In the genomic region with DNA sequence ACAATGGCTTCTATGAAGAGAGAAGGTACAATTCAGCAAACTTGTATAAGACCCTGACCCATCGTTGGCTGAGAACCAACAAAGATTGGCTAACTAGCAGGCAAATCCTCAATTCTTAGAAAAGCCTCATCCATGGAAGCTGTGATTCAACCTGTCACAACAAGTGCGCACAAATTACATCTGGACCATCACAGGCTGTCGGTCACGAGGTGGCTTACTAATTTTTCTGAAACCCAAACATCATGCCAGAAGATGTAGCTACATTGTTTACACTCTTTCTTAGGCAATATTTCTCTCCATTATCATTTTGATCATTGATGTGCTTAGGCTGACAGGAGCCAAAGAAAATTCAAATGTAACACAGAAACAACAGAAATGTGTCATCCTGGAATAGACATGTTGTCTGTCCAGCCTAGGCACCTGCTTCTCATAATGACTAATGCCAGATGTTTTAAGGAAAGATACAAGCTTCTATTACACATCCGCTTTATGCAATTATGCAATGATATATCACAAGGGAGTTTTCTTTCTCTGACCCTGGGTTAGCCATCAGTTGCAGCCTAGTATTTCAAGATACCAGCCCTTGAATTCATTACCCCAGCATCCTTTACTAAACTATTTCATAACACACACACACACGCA, we compare ENCODE assay signal across 23 cellular contexts.
DNase-seq lines count a peak whose midpoint lies in the region; ATAC-seq, FAIRE-seq and TF ChIP-seq lines count a peak whose summit lies in the region.
"Had no signal": no experiment of that assay in that cellular context is flagged by ENCODE, and none has a peak within 500 bp of the region (broad histone marks: within the 10 kb centered on the region; RNA-seq: fewer than 3 reads in every experiment).

No MANE protein-coding gene starts in this region.

- in situ Hi-C loops in IMR-90 (cut with MboI; ENCODE audit: low sequenced_read_pairs) = no loop called here

- H3K9me3 ChIP-seq in IMR-90 (ENCODE audit: control insufficient read depth, insufficient read depth, low read length) = no peaks in the 10 kb centered on the region
- H3K9me3 ChIP-seq in CD8-positive, alpha-beta T cell (ENCODE audit: low read length) = no peaks in the 10 kb centered on the region
- H3K9me3 ChIP-seq: sigmoid colon, suprapubic skin had no signal

- no peak for ATAC-seq in IMR-90 (ENCODE audit: low read depth)
- ATAC-seq in CD8-positive, alpha-beta T cell = no peak
- ATAC-seq: activated CD8-positive, alpha-beta T cell treated with anti-CD3 and anti-CD28 coated beads, Interleukin-2, amount 10 ng/mL, durations not matched to agents 7 days and 5 days had no signal

- no peak overlapping the region for H3K27ac Mint-ChIP-seq in CD8-positive, alpha-beta T cell
- H3K27ac Mint-ChIP-seq: activated CD8-positive, alpha-beta T cell treated with anti-CD3 and anti-CD28 coated beads, Interleukin-2, amount 10 ng/mL, durations not matched to agents 7 days and 5 days; CD4-positive, alpha-beta T cell; memory B cell; naive B cell had no signal

- no peaks in the 10 kb centered on the region for H3K79me1 ChIP-seq in IMR-90 (ENCODE audit: low read depth in 1 of 2, low read length in 2 of 2)

- H2AK5ac ChIP-seq in IMR-90 (ENCODE audit: low read depth, low read length) = no peak overlapping the region

- H4K20me1 ChIP-seq in IMR-90 (ENCODE audit: insufficient read depth, low read length) = no peaks in the 10 kb centered on the region

- no peaks in the 10 kb centered on the region for H3K9me3 Mint-ChIP-seq in CD8-positive, alpha-beta T cell
- H3K9me3 Mint-ChIP-seq: memory B cell had no signal

- POLR2A ChIA-PET in IMR-90 (lab: Charles Lee; ENCODE audit: unreplicated experiment) = interaction anchor here (0.7 kb wide), 1 partner anchor 10 kb away, joined by 3 read pairs; no protein-coding TSS in a partner anchor
- POLR2A ChIA-PET in CD8-positive, alpha-beta T cell (lab: Charles Lee) = no interaction called here

- H3K9me1 ChIP-seq in IMR-90 (ENCODE audit: insufficient read depth, low read length) = no peaks in the 10 kb centered on the region

- H3K27me3 Mint-ChIP-seq in CD8-positive, alpha-beta T cell (ENCODE audit: low read depth) = no peaks in the 10 kb centered on the region
- H3K27me3 Mint-ChIP-seq: CD4-positive, alpha-beta T cell; memory B cell; naive B cell had no signal

- no peak for TF ChIP-seq RAD21 in IMR-90 (IDR thresholded peaks at IDR 0.05; ENCODE audit: low read length)

- no peak overlapping the region for H3K23ac ChIP-seq in IMR-90 (ENCODE audit: low read depth, low read length)

- H2BK120ac ChIP-seq in IMR-90 (ENCODE audit: low read depth, low read length) = no peak overlapping the region

- dilution Hi-C loops in IMR-90 (cut with HindIII; ENCODE audit: low sequenced_read_pairs, unreplicated experiment) = no loop called here

- DNase-seq in AG09309 (ENCODE audit: low read depth) (peak; percentile 39), IMR-90 (peak; percentile 46), epithelial cell of prostate (ENCODE audit: low read depth, low spot score) (peak; percentile 79), iris pigment epithelial cell (ENCODE audit: low read depth) (peak; percentile 84), frontal cortex (ENCODE audit: low spot score in 2 of 2) (no peak), NCI-H2029 treated with DMSO at 0.1 percent for 48 hours (lab: John Stamatoyannopoulos, UW) (no peak), RKO (ENCODE audit: low spot score) (no peak)
- no peak for DNase-seq in CD8-positive, alpha-beta T cell
- DNase-seq: activated CD8-positive, alpha-beta T cell treated with anti-CD3 and anti-CD28 coated beads, Interleukin-2, amount 10 ng/mL, durations not matched to agents 7 days and 5 days; activated T-cell treated with anti-CD3 and anti-CD28 coated beads, Interleukin-2, amount 50 U/mL, for 1 hour; CD4-positive, alpha-beta T cell; cerebellar nuclear complex; DMS153; effector CD4-positive, alpha-beta T cell; KG1; naive B cell; NCI-H1930; sigmoid colon had no signal

- H3K4ac ChIP-seq in IMR-90 (ENCODE audit: low read depth, low read length) = no peak overlapping the region

- H3K4me1 Mint-ChIP-seq in CD8-positive, alpha-beta T cell (ENCODE audit: low read depth) = no peaks in the 10 kb centered on the region
- H3K4me1 Mint-ChIP-seq: memory B cell, naive B cell had no signal

- H4K5ac ChIP-seq in IMR-90 (ENCODE audit: low read depth, low read length) = no peak overlapping the region

- H3K4me3 ChIP-seq in AG09309 (ENCODE audit: control insufficient read depth, low read depth, low read length) (no peak overlapping the region), IMR-90 (ENCODE audit: insufficient read depth, low read depth, low read length) (no peak overlapping the region)
- H3K4me3 ChIP-seq in CD8-positive, alpha-beta T cell (ENCODE audit: low read depth, low read length) = no peak overlapping the region
- H3K4me3 ChIP-seq: sigmoid colon, suprapubic skin had no signal

- no peak overlapping the region for H3K14ac ChIP-seq in IMR-90 (replicated peaks; ENCODE audit: low read depth, low read length)

- H3K27ac ChIP-seq in IMR-90 (ENCODE audit: insufficient read depth, low read length) (no peak overlapping the region), epithelial cell of prostate (peak overlapping the region; percentile 13)
- H3K27ac ChIP-seq in CD8-positive, alpha-beta T cell (ENCODE audit: low read depth, low read length) = no peak overlapping the region
- H3K27ac ChIP-seq: suprapubic skin had no signal

- no peak overlapping the region for H3K4me2 ChIP-seq in IMR-90 (ENCODE audit: low read depth, low read length)

- peak overlapping the region; percentile 29 for H2BK5ac ChIP-seq in IMR-90 (ENCODE audit: low read depth, low read length, poor library complexity, severe bottlenecking)

- H3K18ac ChIP-seq in IMR-90 (ENCODE audit: low read depth, low read length) = no peak overlapping the region

- no peak overlapping the region for H3K9ac ChIP-seq in IMR-90 (ENCODE audit: low read depth, low read length)

- intact Hi-C loops in IMR-90 (cut with micrococcal nuclease) = no loop called here
- intact Hi-C loops in CD8-positive, alpha-beta T cell (cut with DNase I, micrococcal nuclease) = no loop called here

- no peak overlapping the region for H2AK9ac ChIP-seq in IMR-90 (replicated peaks; ENCODE audit: low read depth, low read length, poor library complexity)

- H3K4me3 Mint-ChIP-seq in CD8-positive, alpha-beta T cell = no peak overlapping the region
- H3K4me3 Mint-ChIP-seq: activated CD8-positive, alpha-beta T cell treated with anti-CD3 and anti-CD28 coated beads, Interleukin-2, amount 10 ng/mL, durations not matched to agents 7 days and 5 days; CD4-positive, alpha-beta T cell; memory B cell; naive B cell had no signal

- H2AFZ ChIP-seq in IMR-90 (replicated peaks; ENCODE audit: low read length, poor library complexity) = no peak overlapping the region

- WGBS in IMR-90 (ENCODE audit: extremely low coverage in 2 of 2, insufficient read length in 1 of 2), 2 experiments = 100% methylated on average over 1 of the region's 6 CpGs; no CpG with 5 or more reads in 1 of the 2 experiments

- no peak overlapping the region for H4K91ac ChIP-seq in IMR-90 (ENCODE audit: insufficient read depth, low read depth, low read length)

- no peak for FAIRE-seq in frontal cortex (lab: Jason Lieb, UNC)
- FAIRE-seq: GM12892, H54, RCC 7860 had no signal

- TF ChIP-seq CTCF in AG09309 (IDR thresholded peaks at IDR 0.05; ENCODE audit: control insufficient read depth, insufficient read depth, low read depth, low read length, missing control alignments) (no peak), IMR-90 (conservative IDR thresholded peaks at IDR 0.05; ENCODE audit: low read depth, low read length) (no peak)
- no peak for TF ChIP-seq CTCF in CD8-positive, alpha-beta T cell (IDR thresholded peaks at IDR 0.05)

- H2BK20ac ChIP-seq in IMR-90 (ENCODE audit: low read depth, low read length) = no peak overlapping the region

- H2BK15ac ChIP-seq in IMR-90 (ENCODE audit: low read depth, low read length) = no peak overlapping the region

- TF ChIP-seq POLR2A in IMR-90 (IDR thresholded peaks at IDR 0.05; ENCODE audit: low read depth, low read length) = no peak

- H3K36me3 Mint-ChIP-seq in CD8-positive, alpha-beta T cell = no peaks in the 10 kb centered on the region
- H3K36me3 Mint-ChIP-seq: memory B cell, naive B cell had no signal

- BruUV-seq in IMR-90 (replicated peaks; lab: Mats Ljungman, UMichigan) = no TSS peak

- no peaks in the 10 kb centered on the region for H3K27me3 ChIP-seq in IMR-90 (ENCODE audit: control insufficient read depth, insufficient read depth, low read length)
- no peaks in the 10 kb centered on the region for H3K27me3 ChIP-seq in CD8-positive, alpha-beta T cell (ENCODE audit: insufficient read depth, low read length)
- H3K27me3 ChIP-seq: sigmoid colon, suprapubic skin had no signal

- H3K4me1 ChIP-seq in IMR-90 (ENCODE audit: control insufficient read depth, insufficient read depth, low read length) = no peaks in the 10 kb centered on the region; the same call in 1 of the 2 replicates
- H3K4me1 ChIP-seq in CD8-positive, alpha-beta T cell (ENCODE audit: insufficient read depth, low read length) = no peaks in the 10 kb centered on the region
- H3K4me1 ChIP-seq: sigmoid colon, suprapubic skin had no signal

- H3K36me3 ChIP-seq in IMR-90 (ENCODE audit: control insufficient read depth, insufficient read depth, low read length) = no peaks in the 10 kb centered on the region
- H3K36me3 ChIP-seq in CD8-positive, alpha-beta T cell (ENCODE audit: insufficient read depth, low read length) = no peaks in the 10 kb centered on the region
- H3K36me3 ChIP-seq: sigmoid colon, suprapubic skin had no signal

- H4K8ac ChIP-seq in IMR-90 (ENCODE audit: low read depth in 2 of 2, low read length in 2 of 2) = no peak overlapping the region

- CTCF ChIA-PET in IMR-90 (lab: Yijun Ruan, JAX) = interaction anchor here (0.8 kb wide), 1 partner anchor 552 kb away, joined by 3 read pairs; no protein-coding TSS in a partner anchor
- CTCF ChIA-PET in CD8-positive, alpha-beta T cell (lab: Charles Lee) = no interaction called here

- no peak overlapping the region for H3K56ac ChIP-seq in IMR-90 (ENCODE audit: extremely low read depth, insufficient read depth, low read length)

TF ChIP-seq in IMR-90, 13 proteins besides CTCF, POLR2A, EP300 and RAD21:
- TF ChIP-seq RFX5 (IDR thresholded peaks at IDR 0.05; ENCODE audit: low read depth, low read length) = no peak
- peak; percentile 17; the same call in 1 of the 2 replicates for TF ChIP-seq CEBPB (IDR thresholded peaks at IDR 0.05; ENCODE audit: low read depth, low read length)

Comparison
In these comparisons a context has a peak if more than half of its experiments do, and no peak if none do; other contexts are left out.
1. DNase-seq: peak in AG09309 (single experiment), IMR-90 (single experiment), epithelial cell of prostate (single experiment) and iris pigment epithelial cell (single experiment); none in frontal cortex (0 of 2), NCI-H2029 treated with DMSO at 0.1 percent for 48 hours (single experiment), CD8-positive, alpha-beta T cell (0 of 7) and RKO (single experiment).